In genomic region chr21:43398533-43398932, GRCh38 we compare ENCODE assay signal across 7 cellular contexts. TPM values are rescaled to one million over a fixed set of nuclear protein-coding genes. Genes with fewer than 3 reads are reported as not detected.
DNase-seq lines count a peak whose midpoint lies in the region; ATAC-seq, FAIRE-seq and TF ChIP-seq lines count a peak whose summit lies in the region.
"Not testable (repeated sequence)": the region's sequence is repeated elsewhere in the genome, so short reads cannot be mapped to it uniquely, and the experiment has no call there.

No MANE protein-coding gene starts in this region.

- not testable (repeated sequence) for TF ChIP-seq POLR2A in K562 (conservative IDR thresholded peaks at IDR 0.05)

- BruUV-seq in K562 (replicated peaks; lab: Mats Ljungman, UMichigan): not testable (repeated sequence)

- not testable (repeated sequence) for H3K36me3 Mint-ChIP-seq in naive B cell; stimulated activated memory B cell treated with anti-CD40 and anti-IgM and Interleukin-4, amounts not matched to agents 10 μg/mL and 1 μg/mL and 100 μg/mL, for 72 hours

- H3K4me2 ChIP-seq in K562 (ENCODE audit: insufficient read depth, low read length): not testable (repeated sequence)

- in situ Hi-C loops in K562 (cut with MboI): not testable (repeated sequence)

- H4K20me1 ChIP-seq in K562 (replicated peaks; ENCODE audit: control insufficient read depth, insufficient read depth, low read length): not testable (repeated sequence)

- H3K9ac ChIP-seq in K562 (ENCODE audit: insufficient read depth in 1 of 2, low read depth in 2 of 2, low read length in 2 of 2): not testable (repeated sequence)

- not testable (repeated sequence) for H3K27me3 ChIP-seq in K562 (ENCODE audit: control insufficient read depth in 2 of 2, insufficient read depth in 2 of 2, low read length in 2 of 2)

- peak; percentile 88 for FAIRE-seq in GM19239 (lab: Jason Lieb, UNC)
- FAIRE-seq in K562 (lab: Jason Lieb, UNC): peak; percentile 32

- not testable (repeated sequence) for H3K4me3 Mint-ChIP-seq in naive B cell; stimulated activated memory B cell treated with anti-CD40 and anti-IgM and Interleukin-4, amounts not matched to agents 10 μg/mL and 1 μg/mL and 100 μg/mL, for 72 hours

- not testable (repeated sequence) for H3K9me3 Mint-ChIP-seq in naive B cell; stimulated activated memory B cell treated with anti-CD40 and anti-IgM and Interleukin-4, amounts not matched to agents 10 μg/mL and 1 μg/mL and 100 μg/mL, for 72 hours

- H3K79me2 ChIP-seq in K562 (ENCODE audit: control insufficient read depth, insufficient read depth, low read length): not testable (repeated sequence)

- TF ChIP-seq EP300 in K562 (IDR thresholded peaks at IDR 0.05; ENCODE audit: low read length): not testable (repeated sequence)

- not testable (repeated sequence) for H3K27me3 Mint-ChIP-seq in naive B cell; stimulated activated memory B cell treated with anti-CD40 and anti-IgM and Interleukin-4, amounts not matched to agents 10 μg/mL and 1 μg/mL and 100 μg/mL, for 72 hours

- intact Hi-C loops in K562 (cut with micrococcal nuclease): not testable (repeated sequence)

- not testable (repeated sequence) for H3K27ac Mint-ChIP-seq in naive B cell; stimulated activated memory B cell treated with anti-CD40 and anti-IgM and Interleukin-4, amounts not matched to agents 10 μg/mL and 1 μg/mL and 100 μg/mL, for 72 hours

- POLR2A ChIA-PET in K562 (lab: Yijun Ruan, JAX): not testable (repeated sequence)

- H3K4me1 Mint-ChIP-seq in naive B cell; stimulated activated memory B cell treated with anti-CD40 and anti-IgM and Interleukin-4, amounts not matched to agents 10 μg/mL and 1 μg/mL and 100 μg/mL, for 72 hours: not testable (repeated sequence)

- CTCF ChIA-PET in K562 (lab: Yijun Ruan, JAX; ENCODE audit: low intra/inter-chr PET ratio): not testable (repeated sequence)

- not testable (repeated sequence) for H3K9me3 ChIP-seq in K562 (replicated peaks; ENCODE audit: control insufficient read depth, insufficient read depth, low read depth, low read length)

- WGBS in K562 (ENCODE audit: insufficient coverage, low coverage, missing lambda C conversion rate): no CpG with 5 or more reads among the region's 12 CpGs

- H3K36me3 ChIP-seq in K562 (ENCODE audit: control insufficient read depth, insufficient read depth, low read length): not testable (repeated sequence)

- ATAC-seq in GM18511 (IDR thresholded peaks at IDR 0.05; ENCODE audit: unreplicated experiment) (peak; percentile 45), HG03097 (IDR thresholded peaks at IDR 0.05; ENCODE audit: low FRiP score, unreplicated experiment) (peak; percentile 54), HG03460 (IDR thresholded peaks at IDR 0.05; ENCODE audit: unreplicated experiment) (peak; percentile 48), naive B cell (ENCODE audit: low read depth in 2 of 2) (peak; percentile 5 to 25)
- ATAC-seq in K562: not testable (repeated sequence)
- ATAC-seq in stimulated activated memory B cell treated with anti-CD40 and anti-IgM and Interleukin-4, amounts not matched to agents 10 μg/mL and 1 μg/mL and 100 μg/mL, for 72 hours: peak; percentile 75

- DNase-seq in GM19239 (ENCODE audit: insufficient read length, low spot score); K562 (ENCODE audit: extremely low read depth in 1 of 4, low spot score in 3 of 4); naive B cell: not testable (repeated sequence)

- not testable (repeated sequence) for H3K4me1 ChIP-seq in K562 (replicated peaks in 1 of 2; ENCODE audit: control insufficient read depth in 2 of 2, insufficient read depth in 2 of 2, low read length in 2 of 2)

- not testable (repeated sequence) for TF ChIP-seq RAD21 in K562 (CRISPR knock-in tag; conservative IDR thresholded peaks at IDR 0.05 in 1 of 2, IDR thresholded peaks at IDR 0.05 in 1 of 2)

- H2AFZ ChIP-seq in K562 (ENCODE audit: low read depth, low read length): not testable (repeated sequence)

- not testable (repeated sequence) for H3K27ac ChIP-seq in K562 (ENCODE audit: extremely low read depth, low read depth, low read length)

- TF ChIP-seq CTCF in K562 (IDR thresholded peaks at IDR 0.05 in 2 of 3, conservative IDR thresholded peaks at IDR 0.05 in 1 of 3; ENCODE audit: insufficient read depth in 2 of 3, low read depth in 1 of 3, low read length in 3 of 3): not testable (repeated sequence)

- H3K4me3 ChIP-seq in K562: not testable (repeated sequence)

- not testable (repeated sequence) for H3K9me1 ChIP-seq in K562 (ENCODE audit: control insufficient read depth, insufficient read depth, low read length)

RNA-seq across cellular contexts. Expression of gene SIK1, which starts 28.4 kb away (rescaled TPM):
- total RNA-seq in K562 (2011; cell fraction: chromatin; rRNA removed; ENCODE audit: low replicate concordance): 13.8 and 14.0 TPM in 2 replicates
- total RNA-seq in K562 (2011; cell fraction: nucleolus; rRNA removed): 5.0 and 7.2 TPM in 2 replicates
- total RNA-seq in K562 (2011; cell fraction: nucleoplasm; rRNA removed): 3.4 and 5.4 TPM in 2 replicates
- total RNA-seq in K562 (2014; rRNA removed) (0.33 and 0.45 TPM in 2 replicates), K562 (2014; rRNA removed; fragmentation: Illumina TruSeq; extraction: Trizol) (0.80 and 1.8 TPM in 2 replicates), K562 (2015; rRNA removed; fragmentation: Illumina TruSeq; extraction: Trizol) (0.98 TPM in 1 of 2 replicates, not detected in the other), K562 (2021) (4.3 TPM in 2 replicates)
- polyA plus RNA-seq in K562 (2011; rRNA removed) (1.3 and 2.7 TPM in 2 replicates), K562 (2014; fragmentation: Illumina TruSeq; extraction: Trizol) (1.5 and 1.8 TPM in 2 replicates), K562 (2014; fragmentation: Nextera tagmentation; extraction: Ambion mirVana) (not detected), K562 (2014; rRNA removed) (0.66 and 1.8 TPM in 2 replicates), naive B cell (ENCODE audit: low read depth in 6 of 6) (1 to 10 TPM; 2.1 to 6.6 (median 3.8) TPM)
- polyA plus RNA-seq in K562 (2011; cell fraction: cytosol; rRNA removed): 0.04 and 0.25 TPM in 2 replicates
- 2.4 and 2.5 TPM in 2 replicates for polyA plus RNA-seq in K562 (2011; cell fraction: nucleus; rRNA removed)
- 0.03 and 0.97 TPM in 2 replicates for polyA plus RNA-seq in K562 (2012)
- polyA minus RNA-seq in K562 (2011; rRNA and poly(A)+ RNA removed): 2.2 TPM in 1 of 2 replicates, not detected in the other
- 1.3 and 11.5 TPM in 2 replicates for polyA minus RNA-seq in K562 (2011; cell fraction: cytosol; rRNA and poly(A)+ RNA removed)
- 2.2 and 3.3 TPM in 2 replicates for polyA minus RNA-seq in K562 (2011; cell fraction: nucleus; rRNA and poly(A)+ RNA removed)
